17 cellular contexts compared by ENCODE assay signal in the genomic region with DNA sequence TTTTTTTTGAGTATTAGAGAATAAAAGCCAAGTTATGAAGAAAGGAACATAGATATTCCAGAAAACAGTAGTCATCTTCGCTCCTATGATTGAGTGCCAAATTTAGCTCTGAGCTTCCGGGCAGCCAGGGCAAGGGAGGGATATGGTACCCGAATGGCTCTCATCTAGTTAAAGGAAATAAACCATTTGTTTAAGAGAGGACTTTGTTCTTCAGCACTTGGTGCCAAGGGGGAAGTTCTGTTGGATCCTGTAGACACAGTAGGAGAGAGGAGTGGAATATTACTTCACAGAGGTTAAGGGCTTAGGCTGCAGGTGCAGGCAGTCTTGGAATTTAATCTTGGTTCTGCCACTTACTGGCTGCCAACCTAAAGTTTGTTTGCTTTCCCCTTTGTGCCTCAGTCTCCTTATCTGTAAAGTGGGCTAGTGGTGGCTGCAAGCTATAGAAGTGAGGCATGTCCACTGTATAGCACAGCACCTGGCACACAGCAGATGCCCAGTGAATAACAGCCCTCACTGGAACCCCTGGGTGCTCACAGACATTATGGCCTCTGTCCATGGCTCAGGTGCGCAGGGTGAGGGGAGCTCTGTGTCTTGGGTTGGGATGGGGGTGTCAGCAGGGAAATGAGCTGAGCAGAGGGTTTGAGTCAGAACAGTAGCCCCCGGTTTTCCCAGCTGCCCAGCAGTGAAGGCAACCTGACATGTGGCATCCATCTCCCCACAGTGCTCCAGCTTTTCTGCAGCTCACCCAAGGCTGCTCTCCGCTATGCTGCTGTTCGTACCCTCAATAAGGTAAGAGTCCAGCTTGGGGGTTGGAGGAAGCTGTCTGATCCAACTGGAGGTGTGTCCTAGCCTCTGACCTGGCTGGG.
"Had no signal": no experiment of that assay in that cellular context is flagged by ENCODE, and none has a peak within 500 bp of the region (broad histone marks: within the 10 kb centered on the region; RNA-seq: fewer than 3 reads in every experiment).

No MANE protein-coding gene starts in this region.

- DNase-seq: activated CD4-positive, alpha-beta memory T cell treated with anti-CD3 and anti-CD28 coated beads, Interleukin-2, amount 10 ng/mL, durations not matched to agents 7 days and 5 days; activated gamma-delta T cell treated with Interleukin-2 at 50 U/mL for 16 hours; activated naive CD8-positive, alpha-beta T cell treated with anti-CD3 and anti-CD28 coated beads, Interleukin-2, amount 50 U/mL, for 24 hours; activated T-cell treated with anti-CD3 and anti-CD28 coated beads, Interleukin-2, amount 50 U/mL, for 24 hours; dorsolateral prefrontal cortex; heart right ventricle; natural killer cell; stimulated activated CD4-positive, alpha-beta T cell treated with anti-CD3 and anti-CD28 coated beads, Interleukin-15, amount 100 ng/mL, for 24 hours; stimulated activated CD4-positive, alpha-beta T cell treated with anti-CD3 and anti-CD28 coated beads, Interleukin-4, amount 100 ng/mL, for 24 hours; stimulated activated CD8-positive, alpha-beta memory T cell treated with anti-CD3 and anti-CD28 coated beads, Interleukin-4, amount 100 ng/mL, for 48 hours; stimulated activated naive CD8-positive, alpha-beta T cell treated with anti-CD3 and anti-CD28 coated beads, Interleukin-15, amount 100 ng/mL, for 72 hours; testis had no signal

- ATAC-seq: activated CD4-positive, CD25-positive, alpha-beta regulatory T cell treated with anti-CD3 and anti-CD28 coated beads, Interleukin-2, amount 50 U/mL, for 24 hours; activated naive CD8-positive, alpha-beta T cell treated with anti-CD3 and anti-CD28 coated beads, Interleukin-2, amount 50 U/mL, for 24 hours; gastroesophageal sphincter; heart right ventricle; natural killer cell; stimulated activated naive CD8-positive, alpha-beta T cell treated with anti-CD3 and anti-CD28 coated beads, Interleukin-15, amount 100 ng/mL, for 72 hours had no signal

- H3K27me3 ChIP-seq: ascending aorta, breast epithelium, dorsolateral prefrontal cortex, gastroesophageal sphincter, heart right ventricle, neutrophil, testis had no signal

- H3K4me3 ChIP-seq: ascending aorta, breast epithelium, dorsolateral prefrontal cortex, gastroesophageal sphincter, heart right ventricle, testis had no signal

- H3K4me3 Mint-ChIP-seq: activated CD4-positive, alpha-beta memory T cell treated with anti-CD3 and anti-CD28 coated beads, Interleukin-2, amount 10 ng/mL, durations not matched to agents 7 days and 5 days; activated naive CD8-positive, alpha-beta T cell treated with anti-CD3 and anti-CD28 coated beads, Interleukin-2, amount 50 U/mL, for 24 hours; activated T-cell treated with anti-CD3 and anti-CD28 coated beads, Interleukin-2, amount 50 U/mL, for 24 hours; natural killer cell; stimulated activated naive CD8-positive, alpha-beta T cell treated with anti-CD3 and anti-CD28 coated beads, Interleukin-15, amount 100 ng/mL, for 72 hours had no signal

- H3K4me1 ChIP-seq: ascending aorta, breast epithelium, gastroesophageal sphincter, testis had no signal

- H3K9me3 ChIP-seq: ascending aorta, breast epithelium, gastroesophageal sphincter, heart right ventricle, neutrophil, testis had no signal

- H3K27me3 Mint-ChIP-seq: activated CD4-positive, alpha-beta memory T cell treated with anti-CD3 and anti-CD28 coated beads, Interleukin-2, amount 10 ng/mL, durations not matched to agents 7 days and 5 days; activated naive CD8-positive, alpha-beta T cell treated with anti-CD3 and anti-CD28 coated beads, Interleukin-2, amount 50 U/mL, for 24 hours; activated T-cell treated with anti-CD3 and anti-CD28 coated beads, Interleukin-2, amount 50 U/mL, for 24 hours; stimulated activated naive CD8-positive, alpha-beta T cell treated with anti-CD3 and anti-CD28 coated beads, Interleukin-15, amount 100 ng/mL, for 72 hours had no signal

- H3K9me3 Mint-ChIP-seq: activated CD4-positive, alpha-beta memory T cell treated with anti-CD3 and anti-CD28 coated beads, Interleukin-2, amount 10 ng/mL, durations not matched to agents 7 days and 5 days; activated naive CD8-positive, alpha-beta T cell treated with anti-CD3 and anti-CD28 coated beads, Interleukin-2, amount 50 U/mL, for 24 hours; activated T-cell treated with anti-CD3 and anti-CD28 coated beads, Interleukin-2, amount 50 U/mL, for 24 hours; natural killer cell; stimulated activated naive CD8-positive, alpha-beta T cell treated with anti-CD3 and anti-CD28 coated beads, Interleukin-15, amount 100 ng/mL, for 72 hours had no signal

- H3K27ac ChIP-seq: ascending aorta, breast epithelium, dorsolateral prefrontal cortex, gastroesophageal sphincter, heart right ventricle, neutrophil, testis had no signal

- H3K27ac Mint-ChIP-seq: activated CD4-positive, alpha-beta memory T cell treated with anti-CD3 and anti-CD28 coated beads, Interleukin-2, amount 10 ng/mL, durations not matched to agents 7 days and 5 days; activated naive CD8-positive, alpha-beta T cell treated with anti-CD3 and anti-CD28 coated beads, Interleukin-2, amount 50 U/mL, for 24 hours; stimulated activated naive CD8-positive, alpha-beta T cell treated with anti-CD3 and anti-CD28 coated beads, Interleukin-15, amount 100 ng/mL, for 72 hours had no signal

- H3K4me1 Mint-ChIP-seq: activated naive CD8-positive, alpha-beta T cell treated with anti-CD3 and anti-CD28 coated beads, Interleukin-2, amount 50 U/mL, for 24 hours had no signal
